ENCODE assay signal across 1 cellular context in the genomic region with DNA sequence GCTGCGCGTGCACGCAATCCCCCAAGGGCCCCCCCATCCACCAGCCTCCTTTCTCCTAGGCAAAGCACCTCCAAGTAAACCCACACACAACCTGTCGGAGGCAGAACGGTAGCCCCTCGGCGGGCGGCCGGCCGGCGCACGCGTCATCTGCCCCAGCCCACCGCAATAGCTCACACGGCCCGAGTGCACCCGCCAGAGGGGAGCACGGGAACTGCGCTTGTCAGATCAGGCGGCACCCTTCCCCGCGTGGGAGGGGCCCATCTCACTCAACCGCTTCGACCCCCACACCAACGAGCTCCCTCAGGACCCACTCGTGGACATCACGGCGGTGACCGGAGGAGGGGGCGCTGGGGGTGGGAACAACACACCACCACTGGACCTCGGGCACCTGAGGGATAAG.
TF ChIP-seq lines count a peak whose summit lies in the region.

No MANE protein-coding gene starts in this region.

TF ChIP-seq in GM23338, 12 proteins besides CTCF, POLR2A, EP300 and RAD21 (continued from another document):
- TF ChIP-seq, protein P1, sequence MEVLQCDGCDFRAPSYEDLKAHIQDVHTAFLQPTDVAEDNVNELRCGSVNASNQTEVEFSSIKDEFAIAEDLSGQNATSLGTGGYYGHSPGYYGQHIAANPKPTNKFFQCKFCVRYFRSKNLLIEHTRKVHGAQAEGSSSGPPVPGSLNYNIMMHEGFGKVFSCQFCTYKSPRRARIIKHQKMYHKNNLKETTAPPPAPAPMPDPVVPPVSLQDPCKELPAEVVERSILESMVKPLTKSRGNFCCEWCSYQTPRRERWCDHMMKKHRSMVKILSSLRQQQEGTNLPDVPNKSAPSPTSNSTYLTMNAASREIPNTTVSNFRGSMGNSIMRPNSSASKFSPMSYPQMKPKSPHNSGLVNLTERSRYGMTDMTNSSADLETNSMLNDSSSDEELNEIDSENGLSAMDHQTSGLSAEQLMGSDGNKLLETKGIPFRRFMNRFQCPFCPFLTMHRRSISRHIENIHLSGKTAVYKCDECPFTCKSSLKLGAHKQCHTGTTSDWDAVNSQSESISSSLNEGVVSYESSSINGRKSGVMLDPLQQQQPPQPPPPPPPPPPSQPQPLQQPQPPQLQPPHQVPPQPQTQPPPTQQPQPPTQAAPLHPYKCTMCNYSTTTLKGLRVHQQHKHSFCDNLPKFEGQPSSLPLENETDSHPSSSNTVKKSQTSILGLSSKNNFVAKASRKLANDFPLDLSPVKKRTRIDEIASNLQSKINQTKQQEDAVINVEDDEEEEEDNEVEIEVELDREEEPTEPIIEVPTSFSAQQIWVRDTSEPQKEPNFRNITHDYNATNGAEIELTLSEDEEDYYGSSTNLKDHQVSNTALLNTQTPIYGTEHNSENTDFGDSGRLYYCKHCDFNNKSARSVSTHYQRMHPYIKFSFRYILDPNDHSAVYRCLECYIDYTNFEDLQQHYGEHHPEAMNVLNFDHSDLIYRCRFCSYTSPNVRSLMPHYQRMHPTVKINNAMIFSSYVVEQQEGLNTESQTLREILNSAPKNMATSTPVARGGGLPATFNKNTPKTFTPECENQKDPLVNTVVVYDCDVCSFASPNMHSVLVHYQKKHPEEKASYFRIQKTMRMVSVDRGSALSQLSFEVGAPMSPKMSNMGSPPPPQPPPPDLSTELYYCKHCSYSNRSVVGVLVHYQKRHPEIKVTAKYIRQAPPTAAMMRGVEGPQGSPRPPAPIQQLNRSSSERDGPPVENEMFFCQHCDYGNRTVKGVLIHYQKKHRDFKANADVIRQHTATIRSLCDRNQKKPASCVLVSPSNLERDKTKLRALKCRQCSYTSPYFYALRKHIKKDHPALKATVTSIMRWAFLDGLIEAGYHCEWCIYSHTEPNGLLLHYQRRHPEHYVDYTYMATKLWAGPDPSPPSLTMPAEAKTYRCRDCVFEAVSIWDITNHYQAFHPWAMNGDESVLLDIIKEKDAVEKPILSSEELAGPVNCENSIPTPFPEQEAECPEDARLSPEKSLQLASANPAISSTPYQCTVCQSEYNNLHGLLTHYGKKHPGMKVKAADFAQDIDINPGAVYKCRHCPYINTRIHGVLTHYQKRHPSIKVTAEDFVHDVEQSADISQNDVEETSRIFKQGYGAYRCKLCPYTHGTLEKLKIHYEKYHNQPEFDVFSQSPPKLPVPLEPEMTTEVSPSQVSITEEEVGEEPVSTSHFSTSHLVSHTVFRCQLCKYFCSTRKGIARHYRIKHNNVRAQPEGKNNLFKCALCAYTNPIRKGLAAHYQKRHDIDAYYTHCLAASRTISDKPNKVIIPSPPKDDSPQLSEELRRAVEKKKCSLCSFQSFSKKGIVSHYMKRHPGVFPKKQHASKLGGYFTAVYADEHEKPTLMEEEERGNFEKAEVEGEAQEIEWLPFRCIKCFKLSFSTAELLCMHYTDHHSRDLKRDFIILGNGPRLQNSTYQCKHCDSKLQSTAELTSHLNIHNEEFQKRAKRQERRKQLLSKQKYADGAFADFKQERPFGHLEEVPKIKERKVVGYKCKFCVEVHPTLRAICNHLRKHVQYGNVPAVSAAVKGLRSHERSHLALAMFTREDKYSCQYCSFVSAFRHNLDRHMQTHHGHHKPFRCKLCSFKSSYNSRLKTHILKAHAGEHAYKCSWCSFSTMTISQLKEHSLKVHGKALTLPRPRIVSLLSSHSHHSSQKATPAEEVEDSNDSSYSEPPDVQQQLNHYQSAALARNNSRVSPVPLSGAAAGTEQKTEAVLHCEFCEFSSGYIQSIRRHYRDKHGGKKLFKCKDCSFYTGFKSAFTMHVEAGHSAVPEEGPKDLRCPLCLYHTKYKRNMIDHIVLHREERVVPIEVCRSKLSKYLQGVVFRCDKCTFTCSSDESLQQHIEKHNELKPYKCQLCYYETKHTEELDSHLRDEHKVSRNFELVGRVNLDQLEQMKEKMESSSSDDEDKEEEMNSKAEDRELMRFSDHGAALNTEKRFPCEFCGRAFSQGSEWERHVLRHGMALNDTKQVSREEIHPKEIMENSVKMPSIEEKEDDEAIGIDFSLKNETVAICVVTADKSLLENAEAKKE (CRISPR knock-in tag; IDR thresholded peaks at IDR 0.05): no peak
- TF ChIP-seq, protein P2, sequence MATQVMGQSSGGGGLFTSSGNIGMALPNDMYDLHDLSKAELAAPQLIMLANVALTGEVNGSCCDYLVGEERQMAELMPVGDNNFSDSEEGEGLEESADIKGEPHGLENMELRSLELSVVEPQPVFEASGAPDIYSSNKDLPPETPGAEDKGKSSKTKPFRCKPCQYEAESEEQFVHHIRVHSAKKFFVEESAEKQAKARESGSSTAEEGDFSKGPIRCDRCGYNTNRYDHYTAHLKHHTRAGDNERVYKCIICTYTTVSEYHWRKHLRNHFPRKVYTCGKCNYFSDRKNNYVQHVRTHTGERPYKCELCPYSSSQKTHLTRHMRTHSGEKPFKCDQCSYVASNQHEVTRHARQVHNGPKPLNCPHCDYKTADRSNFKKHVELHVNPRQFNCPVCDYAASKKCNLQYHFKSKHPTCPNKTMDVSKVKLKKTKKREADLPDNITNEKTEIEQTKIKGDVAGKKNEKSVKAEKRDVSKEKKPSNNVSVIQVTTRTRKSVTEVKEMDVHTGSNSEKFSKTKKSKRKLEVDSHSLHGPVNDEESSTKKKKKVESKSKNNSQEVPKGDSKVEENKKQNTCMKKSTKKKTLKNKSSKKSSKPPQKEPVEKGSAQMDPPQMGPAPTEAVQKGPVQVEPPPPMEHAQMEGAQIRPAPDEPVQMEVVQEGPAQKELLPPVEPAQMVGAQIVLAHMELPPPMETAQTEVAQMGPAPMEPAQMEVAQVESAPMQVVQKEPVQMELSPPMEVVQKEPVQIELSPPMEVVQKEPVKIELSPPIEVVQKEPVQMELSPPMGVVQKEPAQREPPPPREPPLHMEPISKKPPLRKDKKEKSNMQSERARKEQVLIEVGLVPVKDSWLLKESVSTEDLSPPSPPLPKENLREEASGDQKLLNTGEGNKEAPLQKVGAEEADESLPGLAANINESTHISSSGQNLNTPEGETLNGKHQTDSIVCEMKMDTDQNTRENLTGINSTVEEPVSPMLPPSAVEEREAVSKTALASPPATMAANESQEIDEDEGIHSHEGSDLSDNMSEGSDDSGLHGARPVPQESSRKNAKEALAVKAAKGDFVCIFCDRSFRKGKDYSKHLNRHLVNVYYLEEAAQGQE (IDR thresholded peaks at IDR 0.05; ENCODE audit: unreplicated experiment): no peak
